23 cellular contexts compared by ENCODE assay signal in genomic region chr4:93855926-93856325, GRCh38.
"Had no signal": no experiment of that assay in that cellular context is flagged by ENCODE, and none has a peak within 500 bp of the region (broad histone marks: within the 10 kb centered on the region; RNA-seq: fewer than 3 reads in every experiment).

No MANE protein-coding gene starts in this region.

- H3K9ac ChIP-seq: neural progenitor cell had no signal

- H3K4me2 ChIP-seq: neural progenitor cell had no signal

- H3K9me3 ChIP-seq: heart left ventricle, ovary, right atrium auricular region, sigmoid colon, stomach, thoracic aorta, transverse colon had no signal

- H3K4me1 ChIP-seq: heart left ventricle, neural progenitor cell, right atrium auricular region, sigmoid colon, stomach had no signal

- DNase-seq: effector memory CD4-positive, alpha-beta T cell; heart left ventricle; hippocampal formation; left colon; left ventricle myocardium superior; mesenchymal stem cell; midbrain; nucleus accumbens; ovary; sigmoid colon; stimulated activated CD4-positive, alpha-beta T cell treated with anti-CD3 and anti-CD28 coated beads, Interleukin-2, amount 100 ng/mL, for 24 hours; stimulated activated CD4-positive, alpha-beta T cell treated with anti-CD3 and anti-CD28 coated beads, Interleukin-4, amount 100 ng/mL, for 4 hours; stimulated activated naive CD4-positive, alpha-beta T cell; stomach; substantia nigra; transverse colon had no signal

- H3K27ac ChIP-seq: heart left ventricle, neural progenitor cell, ovary, right atrium auricular region, sigmoid colon, skin epidermis, stomach, thoracic aorta, transverse colon had no signal

- H2AFZ ChIP-seq: neural progenitor cell had no signal

- H3K27me3 ChIP-seq: heart left ventricle, neural progenitor cell, ovary, right atrium auricular region, sigmoid colon, transverse colon had no signal

- ATAC-seq: esophagus mucosa; heart left ventricle; left colon; left ventricle myocardium superior; natural killer cell treated with Interleukin-12 subunit alpha and Interleukin-12 subunit beta and Interleukin-15 and Interleukin-18, amount 100 ng/mL, for 72 hours had no signal

- H3K4me3 ChIP-seq: heart left ventricle, lung, neural progenitor cell, ovary, right atrium auricular region, sigmoid colon, skin epidermis, stomach, thoracic aorta, transverse colon had no signal

- H3K36me3 ChIP-seq: heart left ventricle, neural progenitor cell, ovary, right atrium auricular region, sigmoid colon, stomach, thoracic aorta, transverse colon had no signal
